14 cellular contexts compared by ENCODE assay signal in genomic region chr3:72157782-72158638, GRCh38.
DNase-seq lines count a peak whose midpoint lies in the region; ATAC-seq and TF ChIP-seq lines count a peak whose summit lies in the region.
"Had no signal": no experiment of that assay in that cellular context is flagged by ENCODE, and none has a peak within 500 bp of the region (broad histone marks: within the 10 kb centered on the region; RNA-seq: fewer than 3 reads in every experiment).

No MANE protein-coding gene starts in this region.

- H3K27me3 ChIP-seq in BE2C, result no peaks in the 10 kb centered on the region
- H3K27me3 ChIP-seq in vagina, result no peaks in the 10 kb centered on the region

- H3K4me3 ChIP-seq in BE2C (ENCODE audit: low read depth, low read length), result no peak overlapping the region
- no peak overlapping the region for H3K4me3 ChIP-seq in vagina
- H3K4me3 ChIP-seq: lower lobe of right lung had no signal

- intact Hi-C loops in vagina (cut with DNase I), result no loop called here

- peaks cover 28% of the 10 kb centered on the region for H3K4me1 ChIP-seq in BE2C
- H3K4me1 ChIP-seq in vagina, result peaks cover 19% of the 10 kb centered on the region

- H3K27ac ChIP-seq in vagina, result no peak overlapping the region
- H3K27ac ChIP-seq: epithelial cell of prostate, lower lobe of right lung had no signal

- H3K36me3 ChIP-seq in BE2C (no peaks in the 10 kb centered on the region), vagina (no peaks in the 10 kb centered on the region)
- H3K36me3 ChIP-seq: lower lobe of right lung had no signal

- TF ChIP-seq POLR2A in vagina (IDR thresholded peaks at IDR 0.05), result no peak

- peaks cover 3% of the 10 kb centered on the region; the same call in 1 of the 2 replicates for H3K9me3 ChIP-seq in BE2C
- H3K9me3 ChIP-seq in vagina, result no peaks in the 10 kb centered on the region
- H3K9me3 ChIP-seq: lower lobe of right lung had no signal

- peak; percentile 27 for DNase-seq in BE2C
- peak; percentile 5 for DNase-seq in RKO (ENCODE audit: low spot score)
- no peak for DNase-seq in vagina (ENCODE audit: extremely low spot score in 2 of 2)
- no peak for DNase-seq in foreskin melanocyte
- DNase-seq: activated T-cell treated with anti-CD3 and anti-CD28 coated beads, Interleukin-2, amount 50 U/mL, for 48 hours; hippocampal formation; lower lobe of right lung; NCI-H345; stimulated activated CD4-positive, alpha-beta T cell treated with anti-CD3 and anti-CD28 coated beads, Interleukin-12 subunit alpha, Interleukin-12 subunit beta, amount 100 ng/mL, for 4 hours had no signal

- ATAC-seq in GM18873 (IDR thresholded peaks at IDR 0.05; ENCODE audit: low FRiP score, unreplicated experiment) (peak; percentile 59), HG02885 (IDR thresholded peaks at IDR 0.05; ENCODE audit: poor library complexity, unreplicated experiment) (peak; percentile 43), HG03095 (IDR thresholded peaks at IDR 0.05; ENCODE audit: unreplicated experiment) (no peak), HG03342 (IDR thresholded peaks at IDR 0.05; ENCODE audit: unreplicated experiment) (no peak)
- ATAC-seq: lower lobe of right lung had no signal

- peak; percentile 18; the same call in 1 of the 2 replicates for TF ChIP-seq CTCF in BE2C (IDR thresholded peaks at IDR 0.05; ENCODE audit: low read depth, low read length)
- TF ChIP-seq CTCF in vagina (IDR thresholded peaks at IDR 0.05), result no peak

Comparison
In these comparisons a context has a peak if more than half of its experiments do, and no peak if none do; other contexts are left out.
1. DNase-seq: peak in BE2C (single experiment) and RKO (single experiment); none in vagina (0 of 2) and foreskin melanocyte (single experiment).
2. ATAC-seq: peak in GM18873 (single experiment) and HG02885 (single experiment); none in HG03095 (single experiment) and HG03342 (single experiment).